18 cellular contexts compared by ENCODE assay signal in genomic region chr7:25553580-25554274, GRCh38.
DNase-seq lines count a peak whose midpoint lies in the region; TF ChIP-seq lines count a peak whose summit lies in the region.
"Had no signal": no experiment of that assay in that cellular context is flagged by ENCODE, and none has a peak within 500 bp of the region (broad histone marks: within the 10 kb centered on the region; RNA-seq: fewer than 3 reads in every experiment).

No MANE protein-coding gene starts in this region.

- no peak overlapping the region for H3K23ac ChIP-seq in neuronal stem cell (ENCODE audit: low read depth, low read length, poor library complexity)

- H2BK12ac ChIP-seq in neuronal stem cell (ENCODE audit: low read length), result no peak overlapping the region

- H3K79me1 ChIP-seq in neuronal stem cell (ENCODE audit: low read depth, low read length), result no peaks in the 10 kb centered on the region

- H2BK120ac ChIP-seq in neuronal stem cell (ENCODE audit: low read depth, low read length), result no peak overlapping the region

- H4K91ac ChIP-seq in neuronal stem cell (ENCODE audit: low read depth, low read length, poor library complexity), result peak overlapping the region; percentile 34

- H3K36me3 ChIP-seq in HAP-1 (replicated peaks) (no peaks in the 10 kb centered on the region), neuronal stem cell (replicated peaks in 1 of 2; ENCODE audit: control insufficient read depth in 2 of 2, insufficient read depth in 2 of 2, low read length in 2 of 2) (no peaks in the 10 kb centered on the region), stomach (no peaks in the 10 kb centered on the region)
- H3K36me3 ChIP-seq: MG63 had no signal

- intact Hi-C loops in stomach (cut with DNase I; ENCODE audit: low total_unique reads), result no loop called here

- no CpG with 5 or more reads among the region's 13 CpGs for WGBS in neuronal stem cell (ENCODE audit: extremely low coverage in 2 of 2, insufficient read length in 2 of 2, insufficient replicate concordance in 1 of 2), 2 donors
- 68 to 81% (median 74%) methylated on average over 13 of the region's 13 CpGs for WGBS in stomach, 5 donors

- H3K4ac ChIP-seq in neuronal stem cell (ENCODE audit: low read length), result no peak overlapping the region

- H3K4me3 ChIP-seq in HAP-1 (no peak overlapping the region), fibroblast of mammary gland (ENCODE audit: control insufficient read depth, low read depth, low read length) (no peak overlapping the region), neuronal stem cell (ENCODE audit: low read length in 2 of 2) (no peak overlapping the region), stomach (no peak overlapping the region)
- H3K4me3 ChIP-seq: MG63 had no signal

- H3K14ac ChIP-seq in neuronal stem cell (ENCODE audit: low read length), result no peak overlapping the region

- in situ Hi-C loops in HAP-1 (cut with MboI; ENCODE audit: low sequenced_read_pairs), result no loop called here

- H3K27me3 ChIP-seq in HAP-1 (ENCODE audit: low read depth) (no peaks in the 10 kb centered on the region), neuronal stem cell (ENCODE audit: control insufficient read depth in 3 of 3, insufficient read depth in 3 of 3, low read depth in 1 of 3, low read length in 3 of 3) (no peaks in the 10 kb centered on the region), stomach (no peaks in the 10 kb centered on the region)

- TF ChIP-seq POLR2A in stomach (IDR thresholded peaks at IDR 0.05), result no peak

- H2BK5ac ChIP-seq in neuronal stem cell (ENCODE audit: low read length), result no peak overlapping the region

- no peak overlapping the region for H2BK15ac ChIP-seq in neuronal stem cell (ENCODE audit: low read length)

- TF ChIP-seq EP300 in stomach (IDR thresholded peaks at IDR 0.05), result no peak

- TF ChIP-seq CTCF in fibroblast of mammary gland (conservative IDR thresholded peaks at IDR 0.05; ENCODE audit: control insufficient read depth, insufficient read depth, low read depth, low read length) (no peak), stomach (IDR thresholded peaks at IDR 0.05) (no peak)

- H3K27ac ChIP-seq in neuronal stem cell (replicated peaks; ENCODE audit: low read length), result no peak overlapping the region
- H3K27ac ChIP-seq in stomach, result no peak overlapping the region
- H3K27ac ChIP-seq: C4-2B had no signal

- no peak overlapping the region for H2AK5ac ChIP-seq in neuronal stem cell (ENCODE audit: low read depth, low read length)

- DNase-seq in ELF-1 (ENCODE audit: low read depth, low spot score) (peak; percentile 17), HAP-1 (ENCODE audit: low spot score in 2 of 2) (peak; percentile 32 to 57), fibroblast of mammary gland (ENCODE audit: low read depth) (peak; percentile 22), neuronal stem cell (ENCODE audit: low spot score) (no peak), NAMALWA (ENCODE audit: low spot score) (no peak), stomach (no peak), NCI-H1417 (lab: John Stamatoyannopoulos, UW) (no peak)
- DNase-seq: DMS79, Kasumi-1, MG63, NCI-H1092, NCI-H146, NCI-H2029 treated with DMSO at 0.1 percent for 48 hours, NCI-H2171 treated with DMSO at 0.1 percent for 48 hours, NCI-H748 treated with DMSO at 0.1 percent for 48 hours, SHP77, SK-N-SH had no signal

- no peak overlapping the region for H3K4me2 ChIP-seq in neuronal stem cell (ENCODE audit: insufficient read depth, low read length, poor library complexity, severe bottlenecking)
- H3K4me2 ChIP-seq: SK-N-SH had no signal

- H2AFZ ChIP-seq in neuronal stem cell (ENCODE audit: low read length), result peak overlapping the region; percentile 49

- no peak overlapping the region for H4K8ac ChIP-seq in neuronal stem cell (ENCODE audit: low read depth, low read length)

- peak overlapping the region; percentile 62 for H3K18ac ChIP-seq in neuronal stem cell (ENCODE audit: low read length)

- peaks cover 3% of the 10 kb centered on the region; the same call in 1 of the 2 replicates for H3K9me3 ChIP-seq in HAP-1
- peaks cover 2 to 4% of the 10 kb centered on the region in 2 donors for H3K9me3 ChIP-seq in neuronal stem cell (replicated peaks in 1 of 2; ENCODE audit: control insufficient read depth in 2 of 2, insufficient read depth in 1 of 2, low read depth in 1 of 2, low read length in 2 of 2)
- H3K9me3 ChIP-seq in stomach, result peaks cover 0 to 4% (median 0%) of the 10 kb centered on the region in 4 donors
- H3K9me3 ChIP-seq: MG63, SK-N-SH had no signal

- H3K9ac ChIP-seq in neuronal stem cell (ENCODE audit: low read depth, low read length, poor library complexity), result peak overlapping the region; percentile 1
- H3K9ac ChIP-seq: SK-N-SH had no signal

- H3K4me1 ChIP-seq in HAP-1 (peaks cover 35% of the 10 kb centered on the region), neuronal stem cell (ENCODE audit: control insufficient read depth in 2 of 2, insufficient read depth in 1 of 2, low read depth in 1 of 2, low read length in 2 of 2) (peaks cover 6 to 9% of the 10 kb centered on the region in 2 donors), stomach (peaks cover 0 to 17% (median 0%) of the 10 kb centered on the region in 4 donors)

Comparison
In these comparisons a context has a peak if more than half of its experiments do, and no peak if none do; other contexts are left out.
1. DNase-seq: peak in ELF-1 (single experiment), HAP-1 (2 of 2) and fibroblast of mammary gland (single experiment); none in neuronal stem cell (single experiment), NAMALWA (single experiment), stomach (single experiment) and NCI-H1417 (0 of 3).